17 cellular contexts compared by ENCODE assay signal in genomic region chr12:98185606-98186005, GRCh38.
"Had no signal": no experiment of that assay in that cellular context is flagged by ENCODE, and none has a peak within 500 bp of the region (broad histone marks: within the 10 kb centered on the region; RNA-seq: fewer than 3 reads in every experiment).

No MANE protein-coding gene starts in this region.

- ATAC-seq: activated naive CD4-positive, alpha-beta T cell treated with anti-CD3 and anti-CD28 coated beads, Interleukin-2, amount 50 U/mL, for 72 hours; activated T-cell treated with anti-CD3 and anti-CD28 coated beads, Interleukin-2, amount 50 U/mL, for 4 hours; heart right ventricle; left ventricle myocardium superior; stimulated activated naive B cell treated with anti-CD40 and anti-IgM and Interleukin-4, amounts not matched to agents 10 μg/mL and 1 μg/mL and 100 μg/mL, for 72 hours had no signal

- H3K36me3 Mint-ChIP-seq: activated naive CD4-positive, alpha-beta T cell treated with anti-CD3 and anti-CD28 coated beads, Interleukin-2, amount 50 U/mL, for 72 hours; stimulated activated naive B cell treated with anti-CD40 and anti-IgM and Interleukin-4, amounts not matched to agents 10 μg/mL and 1 μg/mL and 100 μg/mL, for 72 hours had no signal

- H3K4me3 Mint-ChIP-seq: activated T-cell treated with anti-CD3 and anti-CD28 coated beads, Interleukin-2, amount 50 U/mL, for 4 hours; neural crest cell; stimulated activated naive B cell treated with anti-CD40 and anti-IgM and Interleukin-4, amounts not matched to agents 10 μg/mL and 1 μg/mL and 100 μg/mL, for 72 hours; T-helper 2 cell treated with Interferon-gamma antibody and Interleukin-4, amounts not matched to agents 5 μg/mL and 100 μg/mL, for 36 hours had no signal

- DNase-seq: activated CD4-positive, alpha-beta T cell treated with anti-CD3 and anti-CD28 coated beads, Interleukin-2, amount 50 U/mL, for 48 hours; activated CD4-positive, CD25-positive, alpha-beta regulatory T cell treated with anti-CD3 and anti-CD28 coated beads, Interleukin-2, amount 50 U/mL, for 72 hours; activated effector memory CD4-positive, alpha-beta T cell treated with anti-CD3 and anti-CD28 coated beads, Interleukin-2, amount 50 U/mL, for 16 hours; activated T-cell treated with anti-CD3 and anti-CD28 coated beads, Interleukin-2, amount 50 U/mL, for 4 hours; amygdala; colonic mucosa; heart right ventricle; left ventricle myocardium superior; mesendoderm; stimulated activated CD4-positive, alpha-beta T cell treated with anti-CD3 and anti-CD28 coated beads, Interleukin-2, amount 100 ng/mL, for 24 hours; stimulated activated naive B cell treated with anti-CD40 and anti-IgM and Interleukin-4, amounts not matched to agents 10 μg/mL and 1 μg/mL and 100 μg/mL, for 72 hours had no signal

- H3K27ac Mint-ChIP-seq: activated naive CD4-positive, alpha-beta T cell treated with anti-CD3 and anti-CD28 coated beads, Interleukin-2, amount 50 U/mL, for 72 hours; stimulated activated naive B cell treated with anti-CD40 and anti-IgM and Interleukin-4, amounts not matched to agents 10 μg/mL and 1 μg/mL and 100 μg/mL, for 72 hours; T-helper 2 cell treated with Interferon-gamma antibody and Interleukin-4, amounts not matched to agents 5 μg/mL and 100 μg/mL, for 36 hours had no signal

- H3K4me1 Mint-ChIP-seq: neural crest cell; stimulated activated naive B cell treated with anti-CD40 and anti-IgM and Interleukin-4, amounts not matched to agents 10 μg/mL and 1 μg/mL and 100 μg/mL, for 72 hours had no signal

- H3K9me3 Mint-ChIP-seq: activated T-cell treated with anti-CD3 and anti-CD28 coated beads, Interleukin-2, amount 50 U/mL, for 4 hours; neural crest cell; stimulated activated naive B cell treated with anti-CD40 and anti-IgM and Interleukin-4, amounts not matched to agents 10 μg/mL and 1 μg/mL and 100 μg/mL, for 72 hours; T-helper 2 cell treated with Interferon-gamma antibody and Interleukin-4, amounts not matched to agents 5 μg/mL and 100 μg/mL, for 36 hours had no signal

- H3K27me3 Mint-ChIP-seq: stimulated activated naive B cell treated with anti-CD40 and anti-IgM and Interleukin-4, amounts not matched to agents 10 μg/mL and 1 μg/mL and 100 μg/mL, for 72 hours had no signal

- H3K4me3 ChIP-seq: cardiac muscle cell, colonic mucosa, heart right ventricle, right atrium auricular region, tibial nerve had no signal
